ENCODE assay signal across 28 cellular contexts in genomic region chr17:83025636-83026280, GRCh38. TPM values are rescaled to one million over a fixed set of nuclear protein-coding genes. Genes with fewer than 3 reads are reported as not detected.
A peak's percentile ranks its signal among the peaks of the same experiment; 100 is the strongest.
DNase-seq lines count a peak whose midpoint lies in the region; ATAC-seq and TF ChIP-seq lines count a peak whose summit lies in the region.
"Had no signal": no experiment of that assay in that cellular context is flagged by ENCODE, and none has a peak within 500 bp of the region (broad histone marks: within the 10 kb centered on the region; RNA-seq: fewer than 3 reads in every experiment).

No MANE protein-coding gene starts in this region.

- no peaks in the 10 kb centered on the region for H3K36me3 Mint-ChIP-seq in activated T-cell treated with anti-CD3 and anti-CD28 coated beads, Interleukin-2, amount 50 U/mL, for 72 hours (ENCODE audit: insufficient read depth in 2 of 2)
- H3K36me3 Mint-ChIP-seq in T-cell, result peaks cover 19% of the 10 kb centered on the region
- H3K36me3 Mint-ChIP-seq in naive thymus-derived CD8-positive, alpha-beta T cell, result peaks cover 0 to 14% (median 0%) of the 10 kb centered on the region in 3 donors
- peaks cover 16% of the 10 kb centered on the region for H3K36me3 Mint-ChIP-seq in type B pancreatic cell

- H3K4me1 Mint-ChIP-seq in activated T-cell treated with anti-CD3 and anti-CD28 coated beads, Interleukin-2, amount 50 U/mL, for 72 hours (ENCODE audit: low read depth), result peaks cover 16% of the 10 kb centered on the region
- peaks cover 24 to 28% (median 28%) of the 10 kb centered on the region in 3 donors for H3K4me1 Mint-ChIP-seq in T-cell
- peaks cover 16 to 44% (median 34%) of the 10 kb centered on the region in 4 donors for H3K4me1 Mint-ChIP-seq in naive thymus-derived CD8-positive, alpha-beta T cell
- H3K4me1 Mint-ChIP-seq in type B pancreatic cell (ENCODE audit: unreplicated experiment), result peaks cover 19% of the 10 kb centered on the region
- H3K4me1 Mint-ChIP-seq: activated B cell treated with CpG ODN at 0.5 μM for 24 hours had no signal

- H3K27ac Mint-ChIP-seq in activated T-cell treated with anti-CD3 and anti-CD28 coated beads, Interleukin-2, amount 50 U/mL, for 72 hours, result no peak overlapping the region
- H3K27ac Mint-ChIP-seq in T-cell, result peak overlapping the region; percentile 47 to 84
- H3K27ac Mint-ChIP-seq in naive thymus-derived CD8-positive, alpha-beta T cell, result peak overlapping the region; percentile 36 to 95 (median 90)
- peak overlapping the region; percentile 67 for H3K27ac Mint-ChIP-seq in type B pancreatic cell
- H3K27ac Mint-ChIP-seq: activated B cell treated with CpG ODN at 0.5 μM for 24 hours, mesothelial cell of epicardium, nephron had no signal

- H3K9me3 Mint-ChIP-seq in activated T-cell treated with anti-CD3 and anti-CD28 coated beads, Interleukin-2, amount 50 U/mL, for 72 hours, result no peaks in the 10 kb centered on the region
- H3K9me3 Mint-ChIP-seq in T-cell (no peaks in the 10 kb centered on the region), type B pancreatic cell (no peaks in the 10 kb centered on the region)
- H3K9me3 Mint-ChIP-seq in naive thymus-derived CD8-positive, alpha-beta T cell, result no peaks in the 10 kb centered on the region
- H3K9me3 Mint-ChIP-seq: activated B cell treated with CpG ODN at 0.5 μM for 24 hours, mesothelial cell of epicardium, nephron had no signal

- POLR2A ChIA-PET in T-cell (lab: Charles Lee), result no interaction called here
- POLR2A ChIA-PET in naive thymus-derived CD8-positive, alpha-beta T cell (lab: Charles Lee), result interaction anchor here (1.0 to 1.2 kb wide), 2 partner anchors 25 to 40 kb away, joined by 3 to 4 read pairs; no protein-coding TSS in a partner anchor

- ATAC-seq in activated T-cell treated with anti-CD3 and anti-CD28 coated beads, Interleukin-2, amount 50 U/mL, for 72 hours (replicated peaks in 1 of 2), result no peak
- peak; percentile 19 to 63 (median 22) for ATAC-seq in T-cell (replicated peaks in 1 of 4)
- ATAC-seq in naive thymus-derived CD8-positive, alpha-beta T cell, result peak in 1 of 2 donors; percentile 38
- no peak for ATAC-seq in GM18502 (IDR thresholded peaks at IDR 0.05; ENCODE audit: poor library complexity, unreplicated experiment)
- ATAC-seq: right cardiac atrium had no signal

- peaks cover 7% of the 10 kb centered on the region for H3K27me3 Mint-ChIP-seq in activated T-cell treated with anti-CD3 and anti-CD28 coated beads, Interleukin-2, amount 50 U/mL, for 72 hours (ENCODE audit: low read depth)
- H3K27me3 Mint-ChIP-seq in T-cell (no peaks in the 10 kb centered on the region), type B pancreatic cell (no peaks in the 10 kb centered on the region)
- H3K27me3 Mint-ChIP-seq in naive thymus-derived CD8-positive, alpha-beta T cell, result no peaks in the 10 kb centered on the region
- H3K27me3 Mint-ChIP-seq: activated B cell treated with CpG ODN at 0.5 μM for 24 hours, brain had no signal

- H3K4me3 Mint-ChIP-seq in activated T-cell treated with anti-CD3 and anti-CD28 coated beads, Interleukin-2, amount 50 U/mL, for 72 hours, result peak overlapping the region; percentile 5 to 23
- H3K4me3 Mint-ChIP-seq in T-cell, result peak overlapping the region in 2 of 3 donors; percentile 50 to 58
- peak overlapping the region; percentile 36 to 91 (median 70) for H3K4me3 Mint-ChIP-seq in naive thymus-derived CD8-positive, alpha-beta T cell
- no peak overlapping the region for H3K4me3 Mint-ChIP-seq in type B pancreatic cell
- H3K4me3 Mint-ChIP-seq: activated B cell treated with CpG ODN at 0.5 μM for 24 hours, brain, mesothelial cell of epicardium, nephron had no signal

- DNase-seq in activated T-cell treated with anti-CD3 and anti-CD28 coated beads, Interleukin-2, amount 50 U/mL, for 72 hours, result no peak
- no peak for DNase-seq in activated T-cell treated with anti-CD3 and anti-CD28 coated beads, Interleukin-2, amount 50 U/mL, for 1 hour
- DNase-seq in T-cell (peak in 2 of 34 experiments; percentile 16 to 29), type B pancreatic cell (ENCODE audit: extremely low spot score, unreplicated experiment) (no peak), medulla oblongata (ENCODE audit: extremely low spot score) (no peak), caudate nucleus (lab: John Stamatoyannopoulos, UW) (no peak)
- peak in 2 of 10 donors; percentile 34 to 57 for DNase-seq in naive thymus-derived CD8-positive, alpha-beta T cell
- DNase-seq: activated B cell treated with CpG ODN at 0.5 μM for 24 hours; activated CD4-positive, alpha-beta T cell treated with anti-CD3 and anti-CD28 coated beads, Interleukin-2, amount 50 U/mL, for 1 hour; activated gamma-delta T cell; activated T-cell treated with anti-CD3 and anti-CD28 coated beads for 4 hours; DMS53; GOT3; NCI-H1417 treated with DMSO at 0.1 percent for 48 hours; NCI-H2081; NCI-H226; NCI-H69; Peyer's patch; stimulated activated CD4-positive, alpha-beta T cell treated with anti-CD3 and anti-CD28 coated beads, Interleukin-12 subunit alpha, Interleukin-12 subunit beta, amount 100 ng/mL, for 4 hours; stimulated activated CD4-positive, alpha-beta T cell treated with anti-CD3 and anti-CD28 coated beads, Interleukin-4, amount 100 ng/mL, for 1 hour; T-helper 1 cell had no signal

- TF ChIP-seq CTCF in type B pancreatic cell (conservative IDR thresholded peaks at IDR 0.05), result no peak

- H3K27ac ChIP-seq in caudate nucleus (ENCODE audit: low read depth, low read length), result no peak overlapping the region
- H3K27ac ChIP-seq: parathyroid adenoma, Peyer's patch, thoracic aorta had no signal

- CTCF ChIA-PET in T-cell (lab: Charles Lee), result no interaction called here

RNA-seq across cellular contexts. Expression of gene METRNL, which starts 53.7 kb away (rescaled TPM):
- total RNA-seq in activated T-cell treated with anti-CD3 and anti-CD28 coated beads, Interleukin-2, amount 50 U/mL, for 72 hours, result 100 to 1,000 TPM; 137 to 198 TPM
- total RNA-seq in T-cell (10 to 100 TPM in 3 of 5 donors, 1 to 10 TPM in 2; 7.0 to 50.8 (median 11.9) TPM), type B pancreatic cell (ENCODE audit: low replicate concordance) (76.2 and 145 TPM in 2 replicates)
- 1 to 10 TPM; 4.1 to 4.6 TPM for total RNA-seq in naive thymus-derived CD8-positive, alpha-beta T cell
- polyA plus RNA-seq in naive thymus-derived CD8-positive, alpha-beta T cell, result 1 to 10 TPM in 2 of 3 donors, under 1 TPM in 1; 0.42 to 4.8 (median 1.3) TPM

Comparison
In these comparisons a context has a peak if more than half of its experiments do, and no peak if none do; other contexts are left out.
1. ATAC-seq: peak in T-cell (4 of 4); none in activated T-cell treated with anti-CD3 and anti-CD28 coated beads, Interleukin-2, amount 50 U/mL, for 72 hours (0 of 2) and GM18502 (single experiment).